Comparison of ENCODE assay signal across 12 cellular contexts in genomic region chr10:84820121-84820520, GRCh38.
DNase-seq lines count a peak whose midpoint lies in the region; ATAC-seq and TF ChIP-seq lines count a peak whose summit lies in the region.
"Had no signal": no experiment of that assay in that cellular context is flagged by ENCODE, and none has a peak within 500 bp of the region (broad histone marks: within the 10 kb centered on the region; RNA-seq: fewer than 3 reads in every experiment).

No MANE protein-coding gene starts in this region.

- DNase-seq in Calu3, result peak; percentile 6
- DNase-seq in GM23248, result peak; percentile 4
- DNase-seq in NCI-H2227 (lab: John Stamatoyannopoulos, UW; ENCODE audit: unreplicated experiment), result peak; percentile 15
- peak; percentile 61 for DNase-seq in cerebellar cortex (ENCODE audit: low spot score)
- no peak for DNase-seq in effector CD8-positive, alpha-beta T cell (lab: John Stamatoyannopoulos, UW)
- no peak for DNase-seq in activated CD4-positive, alpha-beta T cell treated with anti-CD3 and anti-CD28 coated beads for 4 hours
- DNase-seq in activated CD4-positive, alpha-beta memory T cell treated with anti-CD3 and anti-CD28 coated beads, Interleukin-2, amount 10 ng/mL, durations not matched to agents 7 days and 5 days, result no peak
- DNase-seq in natural killer cell treated with Interleukin-12 subunit alpha and Interleukin-12 subunit beta and Interleukin-15 and Interleukin-18, amount 100 ng/mL, for 72 hours (ENCODE audit: low spot score), result no peak
- DNase-seq: left ventricle myocardium superior, T-helper 1 cell had no signal

- H3K9me2 ChIP-seq in GM23248 (ENCODE audit: insufficient read depth), result no peaks in the 10 kb centered on the region

- POLR2A ChIA-PET in activated CD4-positive, alpha-beta memory T cell treated with anti-CD3 and anti-CD28 coated beads, Interleukin-2, amount 10 ng/mL, durations not matched to agents 7 days and 5 days (lab: Charles Lee), result no interaction called here

- in situ Hi-C loops in GM23248 (cut with MboI), result no loop called here

- no peak for ATAC-seq in natural killer cell treated with Interleukin-12 subunit alpha and Interleukin-12 subunit beta and Interleukin-15 and Interleukin-18, amount 100 ng/mL, for 72 hours
- ATAC-seq: left ventricle myocardium superior had no signal

- no peak overlapping the region for H3K9ac ChIP-seq in GM23248

- 14 to 15% methylated on average over 3 of the region's 3 CpGs for WGBS in GM23248 (ENCODE audit: low coverage in 1 of 2, low lambda C conversion rate in 2 of 2, missing lambda C conversion rate in 2 of 2), 2 experiments

- no peaks in the 10 kb centered on the region for H3K9me3 Mint-ChIP-seq in Calu3 (ENCODE audit: low read depth, unreplicated experiment)
- no peaks in the 10 kb centered on the region for H3K9me3 Mint-ChIP-seq in activated CD4-positive, alpha-beta memory T cell treated with anti-CD3 and anti-CD28 coated beads, Interleukin-2, amount 10 ng/mL, durations not matched to agents 7 days and 5 days
- peaks cover 4% of the 10 kb centered on the region for H3K9me3 Mint-ChIP-seq in natural killer cell treated with Interleukin-12 subunit alpha and Interleukin-12 subunit beta and Interleukin-15 and Interleukin-18, amount 100 ng/mL, for 72 hours

- 0 out of 2 replicates have a peak, but pooled peaks cover 4% of the 10 kb centered on the region for H3K4me1 ChIP-seq in GM23248 (ENCODE audit: insufficient read depth)
- H3K4me1 ChIP-seq: prostate gland had no signal

- H3K27me3 ChIP-seq in GM23248 (replicated peaks; ENCODE audit: insufficient read depth), result no peaks in the 10 kb centered on the region

- peaks cover 41% of the 10 kb centered on the region for H3K27me3 Mint-ChIP-seq in Calu3 (ENCODE audit: unreplicated experiment)
- H3K27me3 Mint-ChIP-seq in activated CD4-positive, alpha-beta memory T cell treated with anti-CD3 and anti-CD28 coated beads, Interleukin-2, amount 10 ng/mL, durations not matched to agents 7 days and 5 days, result peaks cover 5% of the 10 kb centered on the region
- H3K27me3 Mint-ChIP-seq in natural killer cell treated with Interleukin-12 subunit alpha and Interleukin-12 subunit beta and Interleukin-15 and Interleukin-18, amount 100 ng/mL, for 72 hours, result peaks cover 5 to 6% of the 10 kb centered on the region in 2 donors

- TF ChIP-seq CTCF in Calu3 (IDR thresholded peaks at IDR 0.05; ENCODE audit: unreplicated experiment), result no peak

- H3K36me3 Mint-ChIP-seq in Calu3 (ENCODE audit: insufficient read depth, unreplicated experiment), result no peaks in the 10 kb centered on the region
- no peaks in the 10 kb centered on the region for H3K36me3 Mint-ChIP-seq in activated CD4-positive, alpha-beta memory T cell treated with anti-CD3 and anti-CD28 coated beads, Interleukin-2, amount 10 ng/mL, durations not matched to agents 7 days and 5 days (ENCODE audit: low read depth)
- no peaks in the 10 kb centered on the region for H3K36me3 Mint-ChIP-seq in natural killer cell treated with Interleukin-12 subunit alpha and Interleukin-12 subunit beta and Interleukin-15 and Interleukin-18, amount 100 ng/mL, for 72 hours
- H3K36me3 Mint-ChIP-seq: brain had no signal

- H2AFZ ChIP-seq in GM23248, result no peak overlapping the region

- H3K4me1 Mint-ChIP-seq in Calu3 (ENCODE audit: low read depth, unreplicated experiment), result peaks cover 7% of the 10 kb centered on the region
- no peaks in the 10 kb centered on the region for H3K4me1 Mint-ChIP-seq in activated CD4-positive, alpha-beta memory T cell treated with anti-CD3 and anti-CD28 coated beads, Interleukin-2, amount 10 ng/mL, durations not matched to agents 7 days and 5 days
- H3K4me1 Mint-ChIP-seq in natural killer cell treated with Interleukin-12 subunit alpha and Interleukin-12 subunit beta and Interleukin-15 and Interleukin-18, amount 100 ng/mL, for 72 hours (ENCODE audit: low read depth in 2 of 2), result no peaks in the 10 kb centered on the region

- no peaks in the 10 kb centered on the region for H3K36me3 ChIP-seq in GM23248 (ENCODE audit: low read depth)
- H3K36me3 ChIP-seq: prostate gland had no signal

- no TSS peak for BruUV-seq in Calu3 (replicated peaks; lab: Mats Ljungman, UMichigan)

- CTCF ChIA-PET in Calu3 (lab: Charles Lee), result interaction anchor here (1.5 kb wide), 1 partner anchor 207 kb away, joined by 8 read pairs; no protein-coding TSS in a partner anchor
- CTCF ChIA-PET in activated CD4-positive, alpha-beta memory T cell treated with anti-CD3 and anti-CD28 coated beads, Interleukin-2, amount 10 ng/mL, durations not matched to agents 7 days and 5 days (lab: Charles Lee), result no interaction called here

- H3K4me2 ChIP-seq in GM23248 (ENCODE audit: unreplicated experiment), result no peak overlapping the region

- no peak overlapping the region for H3K27ac Mint-ChIP-seq in Calu3 (ENCODE audit: unreplicated experiment)
- H3K27ac Mint-ChIP-seq in activated CD4-positive, alpha-beta memory T cell treated with anti-CD3 and anti-CD28 coated beads, Interleukin-2, amount 10 ng/mL, durations not matched to agents 7 days and 5 days, result no peak overlapping the region
- H3K27ac Mint-ChIP-seq in natural killer cell treated with Interleukin-12 subunit alpha and Interleukin-12 subunit beta and Interleukin-15 and Interleukin-18, amount 100 ng/mL, for 72 hours, result no peak overlapping the region

- no peak overlapping the region for H3K4me3 Mint-ChIP-seq in Calu3 (ENCODE audit: low read depth, unreplicated experiment)
- H3K4me3 Mint-ChIP-seq in activated CD4-positive, alpha-beta memory T cell treated with anti-CD3 and anti-CD28 coated beads, Interleukin-2, amount 10 ng/mL, durations not matched to agents 7 days and 5 days, result no peak overlapping the region
- no peak overlapping the region for H3K4me3 Mint-ChIP-seq in natural killer cell treated with Interleukin-12 subunit alpha and Interleukin-12 subunit beta and Interleukin-15 and Interleukin-18, amount 100 ng/mL, for 72 hours
- H3K4me3 Mint-ChIP-seq: brain had no signal

- no peaks in the 10 kb centered on the region for H4K20me1 ChIP-seq in GM23248 (ENCODE audit: insufficient read depth)

- no peaks in the 10 kb centered on the region for H3K79me2 ChIP-seq in GM23248 (ENCODE audit: insufficient read depth)

- no peak overlapping the region for H3K27ac ChIP-seq in GM23248
- H3K27ac ChIP-seq: prostate gland had no signal

- H3F3A ChIP-seq in GM23248 (ENCODE audit: insufficient read depth), result no peaks in the 10 kb centered on the region

- H3K4me3 ChIP-seq in GM23248, result no peak overlapping the region
- H3K4me3 ChIP-seq: prostate gland had no signal

- intact Hi-C loops in Calu3 (cut with micrococcal nuclease; ENCODE audit: unreplicated experiment), result loop anchor here (1.0 kb wide), 1 partner anchor 37 kb away; no protein-coding TSS in a partner anchor

- no peaks in the 10 kb centered on the region for H3K9me3 ChIP-seq in GM23248 (ENCODE audit: low read depth)
- H3K9me3 ChIP-seq: prostate gland had no signal

Comparison
In these comparisons a context has a peak if more than half of its experiments do, and no peak if none do; other contexts are left out.
1. DNase-seq: peak in Calu3 (single experiment), GM23248 (single experiment), NCI-H2227 (single experiment) and cerebellar cortex (single experiment); none in effector CD8-positive, alpha-beta T cell (single experiment), activated CD4-positive, alpha-beta T cell treated with anti-CD3 and anti-CD28 coated beads for 4 hours (0 of 2), activated CD4-positive, alpha-beta memory T cell treated with anti-CD3 and anti-CD28 coated beads, Interleukin-2, amount 10 ng/mL, durations not matched to agents 7 days and 5 days (single experiment) and natural killer cell treated with Interleukin-12 subunit alpha and Interleukin-12 subunit beta and Interleukin-15 and Interleukin-18, amount 100 ng/mL, for 72 hours (single experiment).